In the genomic region with DNA sequence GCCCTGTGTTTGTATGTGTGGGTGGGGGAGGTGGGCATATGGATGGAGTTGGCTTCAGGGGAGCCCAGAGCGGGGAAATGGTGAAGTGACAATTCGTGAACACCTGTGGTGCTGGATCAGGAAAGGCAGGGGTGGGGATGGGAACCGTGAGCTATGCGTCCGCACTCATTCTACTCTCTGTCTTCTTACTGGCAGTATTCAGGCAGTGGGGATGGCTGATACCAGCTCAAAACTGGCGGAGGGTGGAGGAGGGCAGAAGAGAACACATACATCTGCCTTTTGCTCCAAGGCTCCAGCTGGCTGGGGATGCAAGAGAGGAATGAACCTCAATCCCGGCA, we compare ENCODE assay signal across 8 cellular contexts. TPM values are rescaled to one million over a fixed set of nuclear protein-coding genes. Genes with fewer than 3 reads are reported as not detected.
DNase-seq lines count a peak whose midpoint lies in the region; ATAC-seq and TF ChIP-seq lines count a peak whose summit lies in the region.
"Not testable (repeated sequence)": the region's sequence is repeated elsewhere in the genome, so short reads cannot be mapped to it uniquely, and the experiment has no call there.

No MANE protein-coding gene starts in this region.

- H3K4me3 Mint-ChIP-seq in CD8-positive, alpha-beta memory T cell: peak overlapping the region; percentile 86 to 92 (median 91)
- H3K4me3 Mint-ChIP-seq in activated CD8-positive, alpha-beta T cell treated with anti-CD3 and anti-CD28 coated beads, Interleukin-2, amount 10 ng/mL, durations not matched to agents 7 days and 5 days: peak overlapping the region; percentile 87

- peak overlapping the region; percentile 53 for H3K4me3 ChIP-seq in CD8-positive, alpha-beta memory T cell (ENCODE audit: low read length)
- H3K4me3 ChIP-seq in LNCaP clone FGC (ENCODE audit: low read depth, low read length) (peak overlapping the region; percentile 75), breast epithelium (peak overlapping the region; percentile 31 to 59 (median 43)), fibroblast of mammary gland (ENCODE audit: control insufficient read depth, low read depth, low read length) (peak overlapping the region; percentile 59), right lobe of liver (peak overlapping the region in 2 of 3 donors; percentile 48), trophoblast cell (ENCODE audit: low read depth, low read length) (peak overlapping the region; percentile 63), thoracic aorta (peak overlapping the region; percentile 72)

- not testable (repeated sequence) for H3K14ac ChIP-seq in trophoblast cell (ENCODE audit: low read length)

- CTCF ChIA-PET in CD8-positive, alpha-beta memory T cell (lab: Charles Lee): not testable (repeated sequence)
- CTCF ChIA-PET in activated CD8-positive, alpha-beta T cell treated with anti-CD3 and anti-CD28 coated beads, Interleukin-2, amount 10 ng/mL, durations not matched to agents 7 days and 5 days (lab: Charles Lee): interaction anchor here (1.3 kb wide), 1 partner anchor 61 kb away, joined by 5 read pairs; no protein-coding TSS in a partner anchor

- DNase-seq in CD8-positive, alpha-beta memory T cell; LNCaP clone FGC (ENCODE audit: low read depth); activated CD8-positive, alpha-beta T cell treated with anti-CD3 and anti-CD28 coated beads, Interleukin-2, amount 10 ng/mL, durations not matched to agents 7 days and 5 days; breast epithelium (ENCODE audit: low spot score in 2 of 2); fibroblast of mammary gland (ENCODE audit: low read depth); right lobe of liver; trophoblast cell; thoracic aorta (ENCODE audit: low spot score): not testable (repeated sequence)

- POLR2A ChIA-PET in CD8-positive, alpha-beta memory T cell (lab: Charles Lee): interaction anchor here (1.3 kb wide), 1 partner anchor 122 kb away, joined by 3 read pairs; a partner anchor contains a TSS
- POLR2A ChIA-PET in activated CD8-positive, alpha-beta T cell treated with anti-CD3 and anti-CD28 coated beads, Interleukin-2, amount 10 ng/mL, durations not matched to agents 7 days and 5 days (lab: Charles Lee): not testable (repeated sequence)

- intact Hi-C loops in breast epithelium (cut with DNase I; ENCODE audit: low total_unique reads); right lobe of liver (cut with DNase I): not testable (repeated sequence)

- H3K79me2 ChIP-seq in trophoblast cell (ENCODE audit: control insufficient read depth, insufficient read depth, low read length, poor library complexity): not testable (repeated sequence)

- H2BK5ac ChIP-seq in trophoblast cell (ENCODE audit: low read depth, low read length, poor library complexity): not testable (repeated sequence)

- not testable (repeated sequence) for H3K27me3 Mint-ChIP-seq in CD8-positive, alpha-beta memory T cell; activated CD8-positive, alpha-beta T cell treated with anti-CD3 and anti-CD28 coated beads, Interleukin-2, amount 10 ng/mL, durations not matched to agents 7 days and 5 days (ENCODE audit: low read depth)

- not testable (repeated sequence) for TF ChIP-seq CTCF in LNCaP clone FGC (IDR thresholded peaks at IDR 0.05; ENCODE audit: control insufficient read depth, extremely low read depth, insufficient read depth); breast epithelium (IDR thresholded peaks at IDR 0.05); fibroblast of mammary gland (conservative IDR thresholded peaks at IDR 0.05; ENCODE audit: control insufficient read depth, insufficient read depth, low read depth, low read length); right lobe of liver (IDR thresholded peaks at IDR 0.05); thoracic aorta (IDR thresholded peaks at IDR 0.05)

- H3K9me3 ChIP-seq in CD8-positive, alpha-beta memory T cell (ENCODE audit: low read length); breast epithelium; right lobe of liver; trophoblast cell (ENCODE audit: insufficient read depth, low read depth, low read length); thoracic aorta: not testable (repeated sequence)

- peak overlapping the region; percentile 81 for H4K12ac ChIP-seq in trophoblast cell (ENCODE audit: low read depth, low read length)

- not testable (repeated sequence) for H3K23ac ChIP-seq in trophoblast cell (ENCODE audit: low read length)

- H2BK120ac ChIP-seq in trophoblast cell (ENCODE audit: insufficient read depth, low read length, poor library complexity): not testable (repeated sequence)

- peak overlapping the region in 1 of 8 donors; percentile 94 for H3K27ac Mint-ChIP-seq in CD8-positive, alpha-beta memory T cell
- not testable (repeated sequence) for H3K27ac Mint-ChIP-seq in activated CD8-positive, alpha-beta T cell treated with anti-CD3 and anti-CD28 coated beads, Interleukin-2, amount 10 ng/mL, durations not matched to agents 7 days and 5 days

- TF ChIP-seq POLR2A in breast epithelium (IDR thresholded peaks at IDR 0.05); right lobe of liver (IDR thresholded peaks at IDR 0.05): not testable (repeated sequence)

- H2AFZ ChIP-seq in trophoblast cell (ENCODE audit: insufficient read depth, low read length, poor library complexity): peak overlapping the region; percentile 23

- not testable (repeated sequence) for H3K27me3 ChIP-seq in CD8-positive, alpha-beta memory T cell (ENCODE audit: insufficient read depth, low read length, poor library complexity, severe bottlenecking); right lobe of liver; trophoblast cell (ENCODE audit: insufficient read depth, low read length); thoracic aorta (replicated peaks; ENCODE audit: insufficient read depth)
- peaks cover 0 to 20% of the 10 kb centered on the region in 2 donors for H3K27me3 ChIP-seq in breast epithelium

- not testable (repeated sequence) for H3K79me1 ChIP-seq in trophoblast cell (ENCODE audit: low read length)

- H3K9me3 Mint-ChIP-seq in CD8-positive, alpha-beta memory T cell; activated CD8-positive, alpha-beta T cell treated with anti-CD3 and anti-CD28 coated beads, Interleukin-2, amount 10 ng/mL, durations not matched to agents 7 days and 5 days (ENCODE audit: insufficient read depth): not testable (repeated sequence)

- not testable (repeated sequence) for H3K36me3 Mint-ChIP-seq in CD8-positive, alpha-beta memory T cell; activated CD8-positive, alpha-beta T cell treated with anti-CD3 and anti-CD28 coated beads, Interleukin-2, amount 10 ng/mL, durations not matched to agents 7 days and 5 days (ENCODE audit: low read depth)

- not testable (repeated sequence) for H2AK5ac ChIP-seq in trophoblast cell (ENCODE audit: low read length)

- not testable (repeated sequence) for H2BK12ac ChIP-seq in trophoblast cell (ENCODE audit: low read length)

- H3K4me1 ChIP-seq in CD8-positive, alpha-beta memory T cell (ENCODE audit: insufficient read depth, low read length); breast epithelium; right lobe of liver; trophoblast cell (ENCODE audit: control insufficient read depth in 1 of 2, insufficient read depth in 2 of 2, low read length in 2 of 2); thoracic aorta (ENCODE audit: control insufficient read depth in 1 of 2, low read depth in 2 of 2): not testable (repeated sequence)

- H3K18ac ChIP-seq in trophoblast cell (ENCODE audit: low read length): not testable (repeated sequence)

- H3K4ac ChIP-seq in trophoblast cell (ENCODE audit: low read depth, low read length): not testable (repeated sequence)

- not testable (repeated sequence) for H4K8ac ChIP-seq in trophoblast cell (ENCODE audit: low read depth, low read length)

- H4K91ac ChIP-seq in trophoblast cell (ENCODE audit: low read depth, low read length): not testable (repeated sequence)

- not testable (repeated sequence) for H3K9ac ChIP-seq in trophoblast cell (ENCODE audit: low read length)

- H3K4me1 Mint-ChIP-seq in CD8-positive, alpha-beta memory T cell: peaks cover 12 to 17% (median 17%) of the 10 kb centered on the region in 3 donors
- peaks cover 14% of the 10 kb centered on the region for H3K4me1 Mint-ChIP-seq in activated CD8-positive, alpha-beta T cell treated with anti-CD3 and anti-CD28 coated beads, Interleukin-2, amount 10 ng/mL, durations not matched to agents 7 days and 5 days (ENCODE audit: low read depth)

- H3K4me2 ChIP-seq in trophoblast cell (ENCODE audit: low read length): peak overlapping the region; percentile 61

- 40% methylated on average over 3 of the region's 7 CpGs for WGBS in right lobe of liver (ENCODE audit: insufficient coverage, low coverage, low lambda C conversion rate, missing lambda C conversion rate)
- WGBS in trophoblast cell (ENCODE audit: extremely low coverage, insufficient coverage, insufficient read length): no CpG with 5 or more reads among the region's 7 CpGs

- ATAC-seq in activated CD8-positive, alpha-beta T cell treated with anti-CD3 and anti-CD28 coated beads, Interleukin-2, amount 10 ng/mL, durations not matched to agents 7 days and 5 days: peak; percentile 8
- ATAC-seq in right lobe of liver; thoracic aorta (ENCODE audit: insufficient number of reproducible peaks, low FRiP score, low read depth): not testable (repeated sequence)

- not testable (repeated sequence) for H3K36me3 ChIP-seq in CD8-positive, alpha-beta memory T cell (ENCODE audit: insufficient read depth, low read length); breast epithelium; right lobe of liver; trophoblast cell (ENCODE audit: control insufficient read depth in 1 of 2, insufficient read depth in 2 of 2, low read length in 2 of 2); thoracic aorta

- not testable (repeated sequence) for H3K27ac ChIP-seq in CD8-positive, alpha-beta memory T cell (ENCODE audit: low read depth, low read length); breast epithelium; right lobe of liver; trophoblast cell (ENCODE audit: low read depth, low read length); thoracic aorta

RNA-seq across cellular contexts. Expression of a gene that starts 0.6 kb away (rescaled TPM):
- 1 to 10 TPM; 1.9 to 3.0 TPM for total RNA-seq in CD8-positive, alpha-beta memory T cell
- 1.2 TPM for polyA plus RNA-seq in CD8-positive, alpha-beta memory T cell
- total RNA-seq in activated CD8-positive, alpha-beta T cell treated with anti-CD3 and anti-CD28 coated beads, Interleukin-2, amount 10 ng/mL, durations not matched to agents 7 days and 5 days: 1 to 10 TPM; 2.2 TPM
- total RNA-seq in breast epithelium (1 to 10 TPM; 1.8 to 4.3 (median 4.2) TPM), right lobe of liver (1 to 10 TPM; 1.7 to 3.4 (median 2.2) TPM), thoracic aorta (1 to 10 TPM; 4.2 to 7.0 TPM)
- polyA plus RNA-seq in trophoblast cell (2013): 2.2 TPM in 2 replicates

RNA-seq across cellular contexts. Expression of a gene that starts 8.9 kb away (rescaled TPM):
- total RNA-seq in CD8-positive, alpha-beta memory T cell: under 1 TPM; 0.37 to 0.47 TPM
- polyA plus RNA-seq in CD8-positive, alpha-beta memory T cell: 1.0 TPM
- total RNA-seq in activated CD8-positive, alpha-beta T cell treated with anti-CD3 and anti-CD28 coated beads, Interleukin-2, amount 10 ng/mL, durations not matched to agents 7 days and 5 days: under 1 TPM; 0.13 to 0.16 TPM
- total RNA-seq in breast epithelium (10 to 100 TPM in 2 of 3 donors, 1 to 10 TPM in 1; 8.0 to 16.2 (median 13.1) TPM), right lobe of liver (1 to 10 TPM; 3.4 to 8.3 (median 5.8) TPM), thoracic aorta (1 to 10 TPM; 4.7 to 8.1 TPM)
- polyA plus RNA-seq in trophoblast cell (2013): 2.4 and 2.8 TPM in 2 replicates
